1 cellular context compared by ENCODE assay signal in the genomic region with DNA sequence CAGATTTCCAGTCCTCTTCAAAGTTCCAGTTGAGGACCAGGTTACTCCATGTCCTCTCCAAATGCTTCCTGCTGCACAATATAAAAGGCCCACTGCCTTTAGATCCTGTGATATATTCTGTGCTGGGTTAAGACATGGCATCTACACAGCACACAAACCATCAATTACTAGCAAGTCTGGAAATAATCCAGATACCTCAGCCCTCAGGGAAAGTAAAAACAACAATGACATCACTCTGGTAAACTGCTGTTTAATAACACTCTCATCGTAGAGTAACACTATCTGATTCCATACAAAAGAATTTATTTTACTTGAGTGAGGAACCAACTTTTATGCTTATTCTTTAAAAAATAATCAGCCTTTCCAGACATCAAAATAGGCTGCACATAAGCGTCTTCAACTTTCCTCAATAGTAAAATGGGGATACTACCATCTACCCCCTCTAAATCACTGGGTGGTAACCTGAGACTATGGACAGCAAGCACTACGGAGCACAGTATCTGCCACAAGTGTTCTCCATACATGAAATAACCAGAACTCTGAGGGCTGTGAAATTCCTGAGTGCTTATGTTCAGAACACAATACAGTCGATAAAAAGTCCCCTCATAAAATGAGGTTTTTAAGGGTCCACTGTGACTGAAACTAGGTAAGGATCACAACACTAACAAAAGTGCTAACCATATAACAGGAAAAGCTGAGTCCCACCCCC.
TF ChIP-seq lines count a peak whose summit lies in the region.

No MANE protein-coding gene starts in this region.

TF ChIP-seq in HEK293, 187 proteins besides CTCF, POLR2A, EP300 and RAD21 (continued from another document and continues in another):
- no peak for TF ChIP-seq ZNF529 (tag by site-specific recombination; IDR thresholded peaks at IDR 0.05; ENCODE audit: insufficient replicate concordance)
- no peak for TF ChIP-seq BCL11A (tag by site-specific recombination; IDR thresholded peaks at IDR 0.05; ENCODE audit: low read depth)
- no peak for TF ChIP-seq KLF16 (tag by site-specific recombination; IDR thresholded peaks at IDR 0.05)
- TF ChIP-seq, protein P1, sequence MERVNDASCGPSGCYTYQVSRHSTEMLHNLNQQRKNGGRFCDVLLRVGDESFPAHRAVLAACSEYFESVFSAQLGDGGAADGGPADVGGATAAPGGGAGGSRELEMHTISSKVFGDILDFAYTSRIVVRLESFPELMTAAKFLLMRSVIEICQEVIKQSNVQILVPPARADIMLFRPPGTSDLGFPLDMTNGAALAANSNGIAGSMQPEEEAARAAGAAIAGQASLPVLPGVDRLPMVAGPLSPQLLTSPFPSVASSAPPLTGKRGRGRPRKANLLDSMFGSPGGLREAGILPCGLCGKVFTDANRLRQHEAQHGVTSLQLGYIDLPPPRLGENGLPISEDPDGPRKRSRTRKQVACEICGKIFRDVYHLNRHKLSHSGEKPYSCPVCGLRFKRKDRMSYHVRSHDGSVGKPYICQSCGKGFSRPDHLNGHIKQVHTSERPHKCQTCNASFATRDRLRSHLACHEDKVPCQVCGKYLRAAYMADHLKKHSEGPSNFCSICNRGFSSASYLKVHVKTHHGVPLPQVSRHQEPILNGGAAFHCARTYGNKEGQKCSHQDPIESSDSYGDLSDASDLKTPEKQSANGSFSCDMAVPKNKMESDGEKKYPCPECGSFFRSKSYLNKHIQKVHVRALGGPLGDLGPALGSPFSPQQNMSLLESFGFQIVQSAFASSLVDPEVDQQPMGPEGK (tag by site-specific recombination; IDR thresholded peaks at IDR 0.05) = 0 out of 2 replicates have a peak, but pooled peaks have one; percentile 17
- no peak for TF ChIP-seq ZNF174 (tag by site-specific recombination; IDR thresholded peaks at IDR 0.05)
- TF ChIP-seq MZF1 (tag by site-specific recombination; IDR thresholded peaks at IDR 0.05; ENCODE audit: borderline replicate concordance) = peak; percentile 68; the same call in 1 of the 2 replicates
- TF ChIP-seq, protein P2, sequence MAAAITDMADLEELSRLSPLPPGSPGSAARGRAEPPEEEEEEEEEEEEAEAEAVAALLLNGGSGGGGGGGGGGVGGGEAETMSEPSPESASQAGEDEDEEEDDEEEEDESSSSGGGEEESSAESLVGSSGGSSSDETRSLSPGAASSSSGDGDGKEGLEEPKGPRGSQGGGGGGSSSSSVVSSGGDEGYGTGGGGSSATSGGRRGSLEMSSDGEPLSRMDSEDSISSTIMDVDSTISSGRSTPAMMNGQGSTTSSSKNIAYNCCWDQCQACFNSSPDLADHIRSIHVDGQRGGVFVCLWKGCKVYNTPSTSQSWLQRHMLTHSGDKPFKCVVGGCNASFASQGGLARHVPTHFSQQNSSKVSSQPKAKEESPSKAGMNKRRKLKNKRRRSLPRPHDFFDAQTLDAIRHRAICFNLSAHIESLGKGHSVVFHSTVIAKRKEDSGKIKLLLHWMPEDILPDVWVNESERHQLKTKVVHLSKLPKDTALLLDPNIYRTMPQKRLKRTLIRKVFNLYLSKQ (tag by site-specific recombination; IDR thresholded peaks at IDR 0.05; ENCODE audit: borderline replicate concordance) = no peak
- TF ChIP-seq ZNF664 (tag by site-specific recombination; IDR thresholded peaks at IDR 0.05) = no peak
- TF ChIP-seq ZNF596 (tag by site-specific recombination; IDR thresholded peaks at IDR 0.05) = no peak
- no peak for TF ChIP-seq ZNF155 (tag by site-specific recombination; IDR thresholded peaks at IDR 0.05)
- no peak for TF ChIP-seq ZNF157 (tag by site-specific recombination; IDR thresholded peaks at IDR 0.05)
- TF ChIP-seq ZNF621 (tag by site-specific recombination; IDR thresholded peaks at IDR 0.05) = no peak
- TF ChIP-seq, protein P3, sequence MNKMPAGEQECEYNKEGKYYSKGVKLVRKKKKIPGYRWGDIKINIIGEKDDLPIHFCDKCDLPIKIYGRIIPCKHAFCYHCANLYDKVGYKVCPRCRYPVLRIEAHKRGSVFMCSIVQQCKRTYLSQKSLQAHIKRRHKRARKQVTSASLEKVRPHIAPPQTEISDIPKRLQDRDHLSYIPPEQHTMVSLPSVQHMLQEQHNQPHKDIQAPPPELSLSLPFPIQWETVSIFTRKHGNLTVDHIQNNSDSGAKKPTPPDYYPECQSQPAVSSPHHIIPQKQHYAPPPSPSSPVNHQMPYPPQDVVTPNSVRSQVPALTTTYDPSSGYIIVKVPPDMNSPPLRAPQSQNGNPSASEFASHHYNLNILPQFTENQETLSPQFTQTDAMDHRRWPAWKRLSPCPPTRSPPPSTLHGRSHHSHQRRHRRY (tag by site-specific recombination; IDR thresholded peaks at IDR 0.05) = no peak
- TF ChIP-seq, protein P4, sequence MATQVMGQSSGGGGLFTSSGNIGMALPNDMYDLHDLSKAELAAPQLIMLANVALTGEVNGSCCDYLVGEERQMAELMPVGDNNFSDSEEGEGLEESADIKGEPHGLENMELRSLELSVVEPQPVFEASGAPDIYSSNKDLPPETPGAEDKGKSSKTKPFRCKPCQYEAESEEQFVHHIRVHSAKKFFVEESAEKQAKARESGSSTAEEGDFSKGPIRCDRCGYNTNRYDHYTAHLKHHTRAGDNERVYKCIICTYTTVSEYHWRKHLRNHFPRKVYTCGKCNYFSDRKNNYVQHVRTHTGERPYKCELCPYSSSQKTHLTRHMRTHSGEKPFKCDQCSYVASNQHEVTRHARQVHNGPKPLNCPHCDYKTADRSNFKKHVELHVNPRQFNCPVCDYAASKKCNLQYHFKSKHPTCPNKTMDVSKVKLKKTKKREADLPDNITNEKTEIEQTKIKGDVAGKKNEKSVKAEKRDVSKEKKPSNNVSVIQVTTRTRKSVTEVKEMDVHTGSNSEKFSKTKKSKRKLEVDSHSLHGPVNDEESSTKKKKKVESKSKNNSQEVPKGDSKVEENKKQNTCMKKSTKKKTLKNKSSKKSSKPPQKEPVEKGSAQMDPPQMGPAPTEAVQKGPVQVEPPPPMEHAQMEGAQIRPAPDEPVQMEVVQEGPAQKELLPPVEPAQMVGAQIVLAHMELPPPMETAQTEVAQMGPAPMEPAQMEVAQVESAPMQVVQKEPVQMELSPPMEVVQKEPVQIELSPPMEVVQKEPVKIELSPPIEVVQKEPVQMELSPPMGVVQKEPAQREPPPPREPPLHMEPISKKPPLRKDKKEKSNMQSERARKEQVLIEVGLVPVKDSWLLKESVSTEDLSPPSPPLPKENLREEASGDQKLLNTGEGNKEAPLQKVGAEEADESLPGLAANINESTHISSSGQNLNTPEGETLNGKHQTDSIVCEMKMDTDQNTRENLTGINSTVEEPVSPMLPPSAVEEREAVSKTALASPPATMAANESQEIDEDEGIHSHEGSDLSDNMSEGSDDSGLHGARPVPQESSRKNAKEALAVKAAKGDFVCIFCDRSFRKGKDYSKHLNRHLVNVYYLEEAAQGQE (tag by site-specific recombination; IDR thresholded peaks at IDR 0.05) = no peak
- TF ChIP-seq ZNF747 (tag by site-specific recombination; IDR thresholded peaks at IDR 0.05) = no peak
- peak; percentile 62 for TF ChIP-seq FEZF1 (tag by site-specific recombination; IDR thresholded peaks at IDR 0.05)
- peak; percentile 73 for TF ChIP-seq ZNF146 (tag by site-specific recombination; IDR thresholded peaks at IDR 0.05)
- TF ChIP-seq SETDB1 (IDR thresholded peaks at IDR 0.05; ENCODE audit: insufficient read length, low read length) = no peak
- TF ChIP-seq HOXA7 (CRISPR knock-in tag; IDR thresholded peaks at IDR 0.05; ENCODE audit: borderline replicate concordance) = no peak
- TF ChIP-seq, protein P5, sequence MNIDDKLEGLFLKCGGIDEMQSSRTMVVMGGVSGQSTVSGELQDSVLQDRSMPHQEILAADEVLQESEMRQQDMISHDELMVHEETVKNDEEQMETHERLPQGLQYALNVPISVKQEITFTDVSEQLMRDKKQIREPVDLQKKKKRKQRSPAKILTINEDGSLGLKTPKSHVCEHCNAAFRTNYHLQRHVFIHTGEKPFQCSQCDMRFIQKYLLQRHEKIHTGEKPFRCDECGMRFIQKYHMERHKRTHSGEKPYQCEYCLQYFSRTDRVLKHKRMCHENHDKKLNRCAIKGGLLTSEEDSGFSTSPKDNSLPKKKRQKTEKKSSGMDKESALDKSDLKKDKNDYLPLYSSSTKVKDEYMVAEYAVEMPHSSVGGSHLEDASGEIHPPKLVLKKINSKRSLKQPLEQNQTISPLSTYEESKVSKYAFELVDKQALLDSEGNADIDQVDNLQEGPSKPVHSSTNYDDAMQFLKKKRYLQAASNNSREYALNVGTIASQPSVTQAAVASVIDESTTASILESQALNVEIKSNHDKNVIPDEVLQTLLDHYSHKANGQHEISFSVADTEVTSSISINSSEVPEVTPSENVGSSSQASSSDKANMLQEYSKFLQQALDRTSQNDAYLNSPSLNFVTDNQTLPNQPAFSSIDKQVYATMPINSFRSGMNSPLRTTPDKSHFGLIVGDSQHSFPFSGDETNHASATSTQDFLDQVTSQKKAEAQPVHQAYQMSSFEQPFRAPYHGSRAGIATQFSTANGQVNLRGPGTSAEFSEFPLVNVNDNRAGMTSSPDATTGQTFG (tag by site-specific recombination; IDR thresholded peaks at IDR 0.05; ENCODE audit: borderline replicate concordance) = no peak
- TF ChIP-seq KLF9 (tag by site-specific recombination; IDR thresholded peaks at IDR 0.05; ENCODE audit: low read depth) = no peak
- no peak for TF ChIP-seq SCRT1 (tag by site-specific recombination; IDR thresholded peaks at IDR 0.05; ENCODE audit: borderline replicate concordance)
- no peak for TF ChIP-seq ZFP37 (tag by site-specific recombination; IDR thresholded peaks at IDR 0.05)
- no peak for TF ChIP-seq ZBTB48 (tag by site-specific recombination; IDR thresholded peaks at IDR 0.05)
- peak; percentile 77 for TF ChIP-seq ZNF24 (tag by site-specific recombination; IDR thresholded peaks at IDR 0.05)
- no peak for TF ChIP-seq GFI1B (tag by site-specific recombination; IDR thresholded peaks at IDR 0.05)
- TF ChIP-seq, protein P6, sequence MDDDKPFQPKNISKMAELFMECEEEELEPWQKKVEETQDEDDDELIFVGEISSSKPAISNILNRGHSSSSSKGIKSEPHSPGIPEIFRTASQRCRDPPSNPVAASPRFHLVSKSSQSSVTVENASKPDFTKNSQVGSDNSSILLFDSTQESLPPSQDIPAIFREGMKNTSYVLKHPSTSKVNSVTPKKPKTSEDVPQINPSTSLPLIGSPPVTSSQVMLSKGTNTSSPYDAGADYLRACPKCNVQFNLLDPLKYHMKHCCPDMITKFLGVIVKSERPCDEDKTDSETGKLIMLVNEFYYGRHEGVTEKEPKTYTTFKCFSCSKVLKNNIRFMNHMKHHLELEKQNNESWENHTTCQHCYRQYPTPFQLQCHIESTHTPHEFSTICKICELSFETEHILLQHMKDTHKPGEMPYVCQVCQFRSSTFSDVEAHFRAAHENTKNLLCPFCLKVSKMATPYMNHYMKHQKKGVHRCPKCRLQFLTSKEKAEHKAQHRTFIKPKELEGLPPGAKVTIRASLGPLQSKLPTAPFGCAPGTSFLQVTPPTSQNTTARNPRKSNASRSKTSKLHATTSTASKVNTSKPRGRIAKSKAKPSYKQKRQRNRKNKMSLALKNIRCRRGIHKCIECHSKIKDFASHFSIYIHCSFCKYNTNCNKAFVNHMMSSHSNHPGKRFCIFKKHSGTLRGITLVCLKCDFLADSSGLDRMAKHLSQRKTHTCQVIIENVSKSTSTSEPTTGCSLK (tag by site-specific recombination; IDR thresholded peaks at IDR 0.05) = no peak
- no peak for TF ChIP-seq ZSCAN23 (tag by site-specific recombination; IDR thresholded peaks at IDR 0.05)
- no peak for TF ChIP-seq ZNF19 (tag by site-specific recombination; IDR thresholded peaks at IDR 0.05; ENCODE audit: low read depth)
- TF ChIP-seq SP3 (tag by site-specific recombination; IDR thresholded peaks at IDR 0.05) = no peak
- no peak for TF ChIP-seq ZFP41 (tag by site-specific recombination; IDR thresholded peaks at IDR 0.05; ENCODE audit: borderline replicate concordance)
- TF ChIP-seq SP2 (tag by site-specific recombination; IDR thresholded peaks at IDR 0.05) = no peak
- TF ChIP-seq, protein P7, sequence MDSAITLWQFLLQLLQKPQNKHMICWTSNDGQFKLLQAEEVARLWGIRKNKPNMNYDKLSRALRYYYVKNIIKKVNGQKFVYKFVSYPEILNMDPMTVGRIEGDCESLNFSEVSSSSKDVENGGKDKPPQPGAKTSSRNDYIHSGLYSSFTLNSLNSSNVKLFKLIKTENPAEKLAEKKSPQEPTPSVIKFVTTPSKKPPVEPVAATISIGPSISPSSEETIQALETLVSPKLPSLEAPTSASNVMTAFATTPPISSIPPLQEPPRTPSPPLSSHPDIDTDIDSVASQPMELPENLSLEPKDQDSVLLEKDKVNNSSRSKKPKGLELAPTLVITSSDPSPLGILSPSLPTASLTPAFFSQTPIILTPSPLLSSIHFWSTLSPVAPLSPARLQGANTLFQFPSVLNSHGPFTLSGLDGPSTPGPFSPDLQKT (IDR thresholded peaks at IDR 0.05; ENCODE audit: borderline replicate concordance, low read depth, low read length) = no peak
- TF ChIP-seq ZNF37A (tag by site-specific recombination; IDR thresholded peaks at IDR 0.05) = no peak
- TF ChIP-seq ZNF391 (tag by site-specific recombination; IDR thresholded peaks at IDR 0.05; ENCODE audit: borderline replicate concordance, low read depth) = no peak
- TF ChIP-seq, protein P8, sequence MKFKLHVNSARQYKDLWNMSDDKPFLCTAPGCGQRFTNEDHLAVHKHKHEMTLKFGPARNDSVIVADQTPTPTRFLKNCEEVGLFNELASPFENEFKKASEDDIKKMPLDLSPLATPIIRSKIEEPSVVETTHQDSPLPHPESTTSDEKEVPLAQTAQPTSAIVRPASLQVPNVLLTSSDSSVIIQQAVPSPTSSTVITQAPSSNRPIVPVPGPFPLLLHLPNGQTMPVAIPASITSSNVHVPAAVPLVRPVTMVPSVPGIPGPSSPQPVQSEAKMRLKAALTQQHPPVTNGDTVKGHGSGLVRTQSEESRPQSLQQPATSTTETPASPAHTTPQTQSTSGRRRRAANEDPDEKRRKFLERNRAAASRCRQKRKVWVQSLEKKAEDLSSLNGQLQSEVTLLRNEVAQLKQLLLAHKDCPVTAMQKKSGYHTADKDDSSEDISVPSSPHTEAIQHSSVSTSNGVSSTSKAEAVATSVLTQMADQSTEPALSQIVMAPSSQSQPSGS (tag by site-specific recombination; IDR thresholded peaks at IDR 0.05; ENCODE audit: low read depth) = peak; percentile 94
- TF ChIP-seq, protein P9, sequence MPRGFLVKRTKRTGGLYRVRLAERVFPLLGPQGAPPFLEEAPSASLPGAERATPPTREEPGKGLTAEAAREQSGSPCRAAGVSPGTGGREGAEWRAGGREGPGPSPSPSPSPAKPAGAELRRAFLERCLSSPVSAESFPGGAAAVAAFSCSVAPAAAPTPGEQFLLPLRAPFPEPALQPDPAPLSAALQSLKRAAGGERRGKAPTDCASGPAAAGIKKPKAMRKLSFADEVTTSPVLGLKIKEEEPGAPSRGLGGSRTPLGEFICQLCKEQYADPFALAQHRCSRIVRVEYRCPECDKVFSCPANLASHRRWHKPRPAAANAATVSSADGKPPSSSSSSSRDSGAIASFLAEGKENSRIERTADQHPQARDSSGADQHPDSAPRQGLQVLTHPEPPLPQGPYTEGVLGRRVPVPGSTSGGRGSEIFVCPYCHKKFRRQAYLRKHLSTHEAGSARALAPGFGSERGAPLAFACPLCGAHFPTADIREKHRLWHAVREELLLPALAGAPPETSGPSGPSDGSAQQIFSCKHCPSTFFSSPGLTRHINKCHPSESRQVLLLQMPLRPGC (tag by site-specific recombination; IDR thresholded peaks at IDR 0.05) = peak; percentile 62; the same call in 1 of the 2 replicates
- peak; percentile 77 for TF ChIP-seq ZNF600 (tag by site-specific recombination; IDR thresholded peaks at IDR 0.05)
